In genomic region chr3:187743195-187744141, GRCh38 we compare ENCODE assay signal across 8 cellular contexts. TPM values are rescaled to one million over a fixed set of nuclear protein-coding genes. Genes with fewer than 3 reads are reported as not detected.
DNase-seq lines count a peak whose midpoint lies in the region; ATAC-seq and TF ChIP-seq lines count a peak whose summit lies in the region.

No MANE protein-coding gene starts in this region.

- no peaks in the 10 kb centered on the region for H3K27me3 ChIP-seq in neutrophil

- in situ Hi-C loops in G401 (cut with HindIII; ENCODE audit: low sequenced_read_pairs), result loop anchor here (25.0 kb wide), 1 partner anchor 769 kb away; no protein-coding TSS in a partner anchor

- peaks cover 55 to 61% of the 10 kb centered on the region in 2 experiments for H3K4me1 ChIP-seq in neutrophil (ENCODE audit: control insufficient read depth in 1 of 2, insufficient read depth in 1 of 2, low read depth in 1 of 2, low read length in 1 of 2)

- ATAC-seq in GM21381 (IDR thresholded peaks at IDR 0.05; ENCODE audit: unreplicated experiment) (no peak), GM21390 (IDR thresholded peaks at IDR 0.05; ENCODE audit: unreplicated experiment) (no peak)

- peaks cover 22% of the 10 kb centered on the region for H3K36me3 ChIP-seq in neutrophil

- peak; percentile 20 for TF ChIP-seq CTCF in neutrophil (IDR thresholded peaks at IDR 0.05)

- H3K27ac ChIP-seq in neutrophil, result peak overlapping the region; percentile 97

- DNase-seq in G401 (ENCODE audit: low spot score) (peak; percentile 62), NCI-H774 (lab: John Stamatoyannopoulos, UW) (peak; percentile 33), activated gamma-delta T cell treated with Interleukin-2 at 50 U/mL for 16 hours (peak; percentile 55), germinal center (ENCODE audit: low spot score) (peak; percentile 42), ureter (ENCODE audit: low spot score) (peak; percentile 77)

- peak overlapping the region; percentile 87 to 97 for H3K4me3 ChIP-seq in neutrophil (ENCODE audit: low read depth in 1 of 2, low read length in 1 of 2)

- no peaks in the 10 kb centered on the region for H3K9me3 ChIP-seq in neutrophil

RNA-seq across cellular contexts. Expression of gene BCL6, which starts 1.8 kb away (rescaled TPM):
- 0.18 and 1.3 TPM in 2 replicates for total RNA-seq in G401 (2014; rRNA removed; shearing (Covaris generic))
- total RNA-seq in ureter, result 90.7 TPM

RNA-seq across cellular contexts. Expression of gene RTP2, which starts 41.1 kb away (rescaled TPM):
- total RNA-seq in G401 (2014; rRNA removed; shearing (Covaris generic)), result not detected in 2 replicates
- total RNA-seq in ureter, result not detected

Comparison
In these comparisons a context has a peak if more than half of its experiments do, and no peak if none do; other contexts are left out.
1. RNA of gene BCL6, which starts 1.8 kb away (total RNA-seq): 90.7 TPM in ureter (single experiment); 0.18 to 1.3 TPM in G401; every median in the first group is over 10 times any median in the second.
2. Peak in every context shown above with its lines, with median percentiles within 50 percentile points of each other: DNase-seq.